16 cellular contexts compared by ENCODE assay signal in genomic region chr1:106072909-106073600, GRCh38.
DNase-seq lines count a peak whose midpoint lies in the region; ATAC-seq, FAIRE-seq and TF ChIP-seq lines count a peak whose summit lies in the region.
"Had no signal": no experiment of that assay in that cellular context is flagged by ENCODE, and none has a peak within 500 bp of the region (broad histone marks: within the 10 kb centered on the region; RNA-seq: fewer than 3 reads in every experiment).

No MANE protein-coding gene starts in this region.

- no peaks in the 10 kb centered on the region for H3K4me1 ChIP-seq in kidney (ENCODE audit: control insufficient read depth in 1 of 2, insufficient read depth in 1 of 2, low read depth in 1 of 2, low read length in 2 of 2)

- intact Hi-C loops in kidney (cut with DNase I), result no loop called here

- no peak overlapping the region for H3K27ac ChIP-seq in kidney (ENCODE audit: low read depth in 2 of 2, low read length in 2 of 2)
- H3K27ac ChIP-seq: neutrophil had no signal

- FAIRE-seq in kidney (lab: Jason Lieb, UNC), result no peak
- no peak for FAIRE-seq in D721Med (lab: Jason Lieb, UNC)
- FAIRE-seq: K562 had no signal

- peak; percentile 7 for DNase-seq in NAMALWA (ENCODE audit: low spot score)
- DNase-seq in kidney, result no peak
- DNase-seq in cerebellar nuclear complex (lab: John Stamatoyannopoulos, UW), result no peak
- no peak for DNase-seq in ecto neural progenitor cell (ENCODE audit: low spot score)
- DNase-seq in D721Med (ENCODE audit: insufficient read length, low spot score), result no peak
- DNase-seq: activated T-cell treated with anti-CD3 and anti-CD28 coated beads, Interleukin-2, amount 50 U/mL, for 48 hours; amygdala; BE2C; NCI-H2029 treated with DMSO at 0.1 percent for 48 hours; NK-92 treated with Interleukin-12 subunit alpha and Interleukin-12 subunit beta, amount 100 ng/mL, for 24 hours had no signal

- no peaks in the 10 kb centered on the region for H3K36me3 ChIP-seq in kidney (ENCODE audit: control insufficient read depth in 1 of 2, insufficient read depth in 2 of 2, low read length in 2 of 2)
- H3K36me3 ChIP-seq: BE2C, neutrophil had no signal

- H3K9me3 ChIP-seq in kidney (ENCODE audit: control insufficient read depth in 1 of 2, low read length in 2 of 2), result no peaks in the 10 kb centered on the region
- H3K9me3 ChIP-seq: BE2C, neutrophil had no signal

- TF ChIP-seq CTCF in kidney (IDR thresholded peaks at IDR 0.05; ENCODE audit: borderline replicate concordance, extremely low read depth, insufficient read depth), result no peak
- TF ChIP-seq CTCF in D721Med (IDR thresholded peaks at IDR 0.05; ENCODE audit: insufficient read depth, missing control alignments), result no peak

- ATAC-seq in GM18867 (IDR thresholded peaks at IDR 0.05; ENCODE audit: unreplicated experiment) (peak; percentile 79), GM21576 (IDR thresholded peaks at IDR 0.05; ENCODE audit: unreplicated experiment) (peak; percentile 91), HG03060 (IDR thresholded peaks at IDR 0.05; ENCODE audit: low read depth, unreplicated experiment) (peak; percentile 71)
- ATAC-seq: activated CD4-positive, CD25-positive, alpha-beta regulatory T cell treated with anti-CD3 and anti-CD28 coated beads, Interleukin-2, amount 50 U/mL, for 24 hours; K562 had no signal

- no peak overlapping the region for H3K9ac ChIP-seq in kidney (ENCODE audit: low read length in 2 of 2)

- H3K4me3 ChIP-seq in kidney (ENCODE audit: low read length in 2 of 2), result no peak overlapping the region
- H3K4me3 ChIP-seq: K562 had no signal
